In genomic region chr21:20301395-20301794, GRCh38 we compare ENCODE assay signal across 24 cellular contexts.
DNase-seq lines count a peak whose midpoint lies in the region; ATAC-seq, FAIRE-seq and TF ChIP-seq lines count a peak whose summit lies in the region.
"Had no signal": no experiment of that assay in that cellular context is flagged by ENCODE, and none has a peak within 500 bp of the region (broad histone marks: within the 10 kb centered on the region; RNA-seq: fewer than 3 reads in every experiment).

No MANE protein-coding gene starts in this region.

- WGBS in K562 (ENCODE audit: insufficient coverage, low coverage, missing lambda C conversion rate), result 35% methylated on average over 1 of the region's 1 CpG

- ATAC-seq in K562 (no peak), HG02852 (IDR thresholded peaks at IDR 0.05; ENCODE audit: unreplicated experiment) (no peak)
- ATAC-seq: GM12878 had no signal

- H3K4me1 ChIP-seq in K562 (replicated peaks in 1 of 2; ENCODE audit: control insufficient read depth in 2 of 2, insufficient read depth in 2 of 2, low read length in 2 of 2), result no peaks in the 10 kb centered on the region
- H3K4me1 ChIP-seq: BE2C, BLaER1 had no signal

- no peak overlapping the region for H3K4me3 ChIP-seq in K562
- H3K4me3 ChIP-seq: BLaER1, GM12878 had no signal

- H3K4me2 ChIP-seq in K562 (ENCODE audit: insufficient read depth, low read length), result no peak overlapping the region
- H3K4me2 ChIP-seq: BLaER1 had no signal

- no peaks in the 10 kb centered on the region for H3K9me3 ChIP-seq in K562 (replicated peaks; ENCODE audit: control insufficient read depth, insufficient read depth, low read depth, low read length)
- H3K9me3 ChIP-seq: BE2C, BLaER1 had no signal

- H3K9ac ChIP-seq in K562 (ENCODE audit: insufficient read depth in 1 of 2, low read depth in 2 of 2, low read length in 2 of 2), result no peak overlapping the region
- H3K9ac ChIP-seq: BLaER1 had no signal

- BruUV-seq in K562 (replicated peaks; lab: Mats Ljungman, UMichigan), result no TSS peak

- no peaks in the 10 kb centered on the region for H3K27me3 ChIP-seq in K562 (ENCODE audit: control insufficient read depth in 2 of 2, insufficient read depth in 2 of 2, low read length in 2 of 2)
- H3K27me3 ChIP-seq: BE2C, BLaER1 had no signal

- H3K27ac ChIP-seq in K562 (ENCODE audit: extremely low read depth, low read depth, low read length) (no peak overlapping the region), caudate nucleus (ENCODE audit: low read depth, low read length) (peak overlapping the region; percentile 29)
- H3K27ac ChIP-seq: BLaER1 had no signal

- no peaks in the 10 kb centered on the region for H3K9me1 ChIP-seq in K562 (ENCODE audit: control insufficient read depth, insufficient read depth, low read length)

- intact Hi-C loops in K562 (cut with micrococcal nuclease), result no loop called here

- in situ Hi-C loops in K562 (cut with MboI), result no loop called here

- H3K36me3 ChIP-seq in K562 (ENCODE audit: control insufficient read depth, insufficient read depth, low read length), result no peaks in the 10 kb centered on the region
- H3K36me3 ChIP-seq: BE2C, BLaER1 had no signal

- no peaks in the 10 kb centered on the region for H3K79me2 ChIP-seq in K562 (ENCODE audit: control insufficient read depth, insufficient read depth, low read length)

- no peak for TF ChIP-seq EP300 in K562 (IDR thresholded peaks at IDR 0.05; ENCODE audit: low read length)

- FAIRE-seq in K562 (lab: Jason Lieb, UNC), result no peak
- FAIRE-seq: GM12878, GM12892, GM18507 had no signal

- DNase-seq in K562 (ENCODE audit: extremely low read depth in 1 of 4, low spot score in 3 of 4), result no peak
- DNase-seq in caudate nucleus (lab: John Stamatoyannopoulos, UW), result peak in 2 of 61 donors; percentile 28 to 37
- peak; percentile 63 for DNase-seq in putamen (ENCODE audit: low spot score)
- DNase-seq in GM19240 (ENCODE audit: insufficient read length, low spot score), result no peak
- DNase-seq: 8988T; ACHN; BE2C; C1 segment of cervical spinal cord; CD4-positive, alpha-beta memory T cell; CD4-positive, CD25-positive, alpha-beta regulatory T cell; CD8-positive, alpha-beta memory T cell; COR-L47; DMS 273 treated with DMSO at 0.1 percent for 48 hours; DMS153; DMS53; DMS79; DND-41; EL; GDM1 had no signal

- CTCF ChIA-PET in K562 (lab: Yijun Ruan, JAX; ENCODE audit: low intra/inter-chr PET ratio), result interaction anchor here (0.7 kb wide), 1 partner anchor 563 kb away, joined by 3 read pairs; no protein-coding TSS in a partner anchor

- no peak for TF ChIP-seq RAD21 in K562 (CRISPR knock-in tag; conservative IDR thresholded peaks at IDR 0.05 in 1 of 2, IDR thresholded peaks at IDR 0.05 in 1 of 2)

- H2AFZ ChIP-seq in K562 (ENCODE audit: low read depth, low read length), result peak overlapping the region; percentile 60; the same call in 1 of the 2 replicates

- no peaks in the 10 kb centered on the region for H4K20me1 ChIP-seq in K562 (replicated peaks; ENCODE audit: control insufficient read depth, insufficient read depth, low read length)
- H4K20me1 ChIP-seq: BLaER1 had no signal

- POLR2A ChIA-PET in K562 (lab: Yijun Ruan, JAX), result no interaction called here

- no peak for TF ChIP-seq POLR2A in K562 (conservative IDR thresholded peaks at IDR 0.05)

- TF ChIP-seq CTCF in K562 (IDR thresholded peaks at IDR 0.05 in 2 of 3, conservative IDR thresholded peaks at IDR 0.05 in 1 of 3; ENCODE audit: insufficient read depth in 2 of 3, low read depth in 1 of 3, low read length in 3 of 3), result no peak

TF ChIP-seq in K562, 482 proteins besides CTCF, POLR2A, EP300 and RAD21:
- TF ChIP-seq ATF3 (IDR thresholded peaks at IDR 0.05) (peak; percentile 31; the same call in 1 of the 2 replicates), ATF3 (CRISPR knock-in tag; conservative IDR thresholded peaks at IDR 0.05) (no peak), MAFG (tag; conservative IDR thresholded peaks at IDR 0.05) (no peak)
